In genomic region chr14:100078997-100079561, GRCh38 we compare ENCODE assay signal across 1 cellular context.
TF ChIP-seq lines count a peak whose summit lies in the region.

No MANE protein-coding gene starts in this region.

TF ChIP-seq in HepG2, 621 proteins besides CTCF, POLR2A, EP300 and RAD21 (continued from another document):
- no peak for TF ChIP-seq ZHX1 (CRISPR knock-in tag; IDR thresholded peaks at IDR 0.05; ENCODE audit: low read depth)
- TF ChIP-seq ZNF432 (CRISPR knock-in tag; IDR thresholded peaks at IDR 0.05; ENCODE audit: borderline replicate concordance), result no peak
- no peak for TF ChIP-seq BCLAF1 (IDR thresholded peaks at IDR 0.05)
- no peak for TF ChIP-seq MAF1 (CRISPR knock-in tag; IDR thresholded peaks at IDR 0.05; ENCODE audit: borderline replicate concordance)
- no peak for TF ChIP-seq YEATS2 (CRISPR knock-in tag; IDR thresholded peaks at IDR 0.05; ENCODE audit: borderline replicate concordance)
- no peak for TF ChIP-seq GZF1 (CRISPR knock-in tag; IDR thresholded peaks at IDR 0.05)
- no peak for TF ChIP-seq MXD4 (CRISPR knock-in tag; IDR thresholded peaks at IDR 0.05)
- no peak for TF ChIP-seq ONECUT2 (CRISPR knock-in tag; IDR thresholded peaks at IDR 0.05)
- TF ChIP-seq DNMT1 (CRISPR knock-in tag; IDR thresholded peaks at IDR 0.05), result no peak
- TF ChIP-seq IRF9 (CRISPR knock-in tag; IDR thresholded peaks at IDR 0.05; ENCODE audit: borderline replicate concordance), result no peak
- no peak for TF ChIP-seq ZBTB49 (CRISPR knock-in tag; IDR thresholded peaks at IDR 0.05; ENCODE audit: borderline replicate concordance)
- TF ChIP-seq RFXAP (CRISPR knock-in tag; IDR thresholded peaks at IDR 0.05; ENCODE audit: borderline replicate concordance), result no peak
- no peak for TF ChIP-seq PATZ1 (CRISPR knock-in tag; IDR thresholded peaks at IDR 0.05)
- no peak for TF ChIP-seq ZHX2 (IDR thresholded peaks at IDR 0.05; ENCODE audit: low read depth)
- TF ChIP-seq ZHX2 (CRISPR knock-in tag; IDR thresholded peaks at IDR 0.05; ENCODE audit: borderline replicate concordance), result no peak
- TF ChIP-seq ZNF589 (CRISPR knock-in tag; conservative IDR thresholded peaks at IDR 0.05), result no peak
